Comparison of ENCODE assay signal across 12 cellular contexts in the genomic region with DNA sequence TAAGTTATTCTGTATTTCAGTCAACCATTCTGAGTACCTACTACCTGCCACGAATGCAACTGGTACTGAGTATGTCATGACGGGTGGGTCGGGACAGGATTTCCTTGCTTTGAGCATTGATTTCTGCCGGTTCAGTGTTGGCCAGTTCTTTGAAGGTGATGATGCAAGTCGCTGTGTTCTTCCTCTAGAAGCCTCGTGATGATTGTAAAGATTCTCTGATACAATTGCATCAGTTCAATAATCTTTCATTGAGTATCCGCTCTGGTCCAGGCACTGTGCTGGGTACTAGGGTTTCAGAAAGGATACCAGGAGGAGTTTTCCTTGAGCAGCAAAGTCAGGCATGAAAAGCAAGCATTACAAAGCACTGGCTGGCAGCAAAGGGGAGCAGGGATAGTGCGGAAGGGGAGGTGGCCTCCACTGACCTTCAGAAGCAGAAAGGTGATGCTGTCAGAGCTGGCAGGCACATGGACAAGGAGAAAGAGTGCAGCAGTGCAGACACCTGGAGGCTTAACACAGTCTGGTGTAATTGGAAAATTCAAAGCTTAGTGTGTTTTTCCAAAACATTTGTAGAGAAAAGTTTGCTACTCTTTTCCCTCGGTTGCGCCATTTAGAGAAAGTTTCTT.
DNase-seq lines count a peak whose midpoint lies in the region; ATAC-seq and FAIRE-seq lines count a peak whose summit lies in the region.
"Had no signal": no experiment of that assay in that cellular context is flagged by ENCODE, and none has a peak within 500 bp of the region (broad histone marks: within the 10 kb centered on the region; RNA-seq: fewer than 3 reads in every experiment).

No MANE protein-coding gene starts in this region.

- ATAC-seq in naive thymus-derived CD4-positive, alpha-beta T cell = no peak
- no peak for ATAC-seq in GM18873 (IDR thresholded peaks at IDR 0.05; ENCODE audit: low FRiP score, unreplicated experiment)

- peaks cover 79% of the 10 kb centered on the region for H3K36me3 Mint-ChIP-seq in activated CD4-positive, alpha-beta T cell treated with anti-CD3 and anti-CD28 coated beads, Interleukin-2, amount 10 ng/mL, durations not matched to agents 24 days and 14 days (ENCODE audit: low read depth)
- peaks cover 51% of the 10 kb centered on the region for H3K36me3 Mint-ChIP-seq in activated naive CD8-positive, alpha-beta T cell
- peaks cover 40 to 82% (median 72%) of the 10 kb centered on the region in 5 donors for H3K36me3 Mint-ChIP-seq in naive thymus-derived CD4-positive, alpha-beta T cell

- no peak overlapping the region for H3K4me3 ChIP-seq in naive thymus-derived CD4-positive, alpha-beta T cell (ENCODE audit: low read length)
- H3K4me3 ChIP-seq: adrenal gland, upper lobe of right lung had no signal

- H3K4me3 Mint-ChIP-seq in activated CD4-positive, alpha-beta T cell treated with anti-CD3 and anti-CD28 coated beads, Interleukin-2, amount 10 ng/mL, durations not matched to agents 24 days and 14 days = peak overlapping the region; percentile 50
- H3K4me3 Mint-ChIP-seq in activated naive CD8-positive, alpha-beta T cell = peak overlapping the region; percentile 54
- peak overlapping the region; percentile 50 to 73 (median 66) for H3K4me3 Mint-ChIP-seq in naive thymus-derived CD4-positive, alpha-beta T cell
- H3K4me3 Mint-ChIP-seq: CD14-positive monocyte had no signal

- peak; percentile 73 for DNase-seq in activated CD4-positive, alpha-beta T cell treated with anti-CD3 and anti-CD28 coated beads, Interleukin-2, amount 10 ng/mL, durations not matched to agents 24 days and 14 days
- DNase-seq in activated CD4-positive, alpha-beta T cell treated with anti-CD3 and anti-CD28 coated beads for 1 hour = no peak
- DNase-seq in GM19239 (ENCODE audit: insufficient read length, low spot score) = no peak
- peak in 3 of 9 donors; percentile 32 to 43 (median 40) for DNase-seq in naive thymus-derived CD4-positive, alpha-beta T cell
- no peak for DNase-seq in stimulated activated CD4-positive, alpha-beta T cell treated with anti-CD3 and anti-CD28 coated beads, Interleukin-4, amount 100 ng/mL, for 4 hours
- no peak for DNase-seq in stimulated activated CD8-positive, alpha-beta memory T cell treated with anti-CD3 and anti-CD28 coated beads, Interleukin-4, amount 100 ng/mL, for 48 hours
- DNase-seq: adrenal gland, upper lobe of right lung had no signal

- no peaks in the 10 kb centered on the region for H3K27me3 Mint-ChIP-seq in activated CD4-positive, alpha-beta T cell treated with anti-CD3 and anti-CD28 coated beads, Interleukin-2, amount 10 ng/mL, durations not matched to agents 24 days and 14 days
- H3K27me3 Mint-ChIP-seq in activated naive CD8-positive, alpha-beta T cell = no peaks in the 10 kb centered on the region
- no peaks in the 10 kb centered on the region for H3K27me3 Mint-ChIP-seq in naive thymus-derived CD4-positive, alpha-beta T cell

- POLR2A ChIA-PET in naive thymus-derived CD4-positive, alpha-beta T cell (lab: Charles Lee) = interaction anchor here (0.5 to 14.8 kb wide), 6 partner anchors 11 to 257 kb away, joined by 3 to 226 read pairs (median 4); no protein-coding TSS in a partner anchor

- FAIRE-seq in GM19239 (lab: Jason Lieb, UNC) = peak; percentile 54

- H3K36me3 ChIP-seq in naive thymus-derived CD4-positive, alpha-beta T cell (ENCODE audit: control insufficient read depth in 2 of 3, insufficient read depth in 3 of 3, low read length in 3 of 3) = peaks cover 5 to 49% (median 16%) of the 10 kb centered on the region in 3 experiments
- H3K36me3 ChIP-seq: adrenal gland had no signal

- H3K9me3 ChIP-seq in naive thymus-derived CD4-positive, alpha-beta T cell (ENCODE audit: control insufficient read depth in 2 of 3, low read length in 3 of 3) = peaks cover 0 to 4% (median 0%) of the 10 kb centered on the region in 3 experiments
- H3K9me3 ChIP-seq: upper lobe of right lung had no signal

- peak overlapping the region; percentile 67 for H3K27ac ChIP-seq in naive thymus-derived CD4-positive, alpha-beta T cell (ENCODE audit: low read depth, low read length)
- H3K27ac ChIP-seq: adrenal gland, RWPE1, upper lobe of right lung had no signal

- no peaks in the 10 kb centered on the region for H3K27me3 ChIP-seq in naive thymus-derived CD4-positive, alpha-beta T cell (ENCODE audit: control insufficient read depth in 2 of 2, insufficient read depth in 2 of 2, low read length in 2 of 2)
- H3K27me3 ChIP-seq: adrenal gland, upper lobe of right lung had no signal

- intact Hi-C loops in activated CD4-positive, alpha-beta T cell treated with anti-CD3 and anti-CD28 coated beads, Interleukin-2, amount 10 ng/mL, durations not matched to agents 24 days and 14 days (cut with micrococcal nuclease) = no loop called here
- intact Hi-C loops in naive thymus-derived CD4-positive, alpha-beta T cell (cut with micrococcal nuclease) = no loop called here

- peaks cover 63% of the 10 kb centered on the region for H3K4me1 Mint-ChIP-seq in activated CD4-positive, alpha-beta T cell treated with anti-CD3 and anti-CD28 coated beads, Interleukin-2, amount 10 ng/mL, durations not matched to agents 24 days and 14 days
- peaks cover 72% of the 10 kb centered on the region for H3K4me1 Mint-ChIP-seq in activated naive CD8-positive, alpha-beta T cell (ENCODE audit: low read depth)
- H3K4me1 Mint-ChIP-seq in naive thymus-derived CD4-positive, alpha-beta T cell = peaks cover 41 to 91% (median 74%) of the 10 kb centered on the region in 7 donors

- H3K9me3 Mint-ChIP-seq in activated CD4-positive, alpha-beta T cell treated with anti-CD3 and anti-CD28 coated beads, Interleukin-2, amount 10 ng/mL, durations not matched to agents 24 days and 14 days = peaks cover 1% of the 10 kb centered on the region
- H3K9me3 Mint-ChIP-seq in activated naive CD8-positive, alpha-beta T cell (ENCODE audit: low read depth) = peaks cover 9% of the 10 kb centered on the region
- H3K9me3 Mint-ChIP-seq in naive thymus-derived CD4-positive, alpha-beta T cell = peaks cover 5 to 26% (median 17%) of the 10 kb centered on the region in 11 donors

- CTCF ChIA-PET in naive thymus-derived CD4-positive, alpha-beta T cell (lab: Charles Lee) = interaction anchor here (1.1 to 2.3 kb wide), 3 partner anchors 11 to 74 kb away, joined by 4 to 7 read pairs (median 7); no protein-coding TSS in a partner anchor

- H3K27ac Mint-ChIP-seq in activated CD4-positive, alpha-beta T cell treated with anti-CD3 and anti-CD28 coated beads, Interleukin-2, amount 10 ng/mL, durations not matched to agents 24 days and 14 days = peak overlapping the region; percentile 95
- peak overlapping the region; percentile 97 for H3K27ac Mint-ChIP-seq in activated naive CD8-positive, alpha-beta T cell
- H3K27ac Mint-ChIP-seq in naive thymus-derived CD4-positive, alpha-beta T cell = peak overlapping the region; percentile 86 to 99 (median 96)

- H3K4me1 ChIP-seq in naive thymus-derived CD4-positive, alpha-beta T cell (ENCODE audit: control insufficient read depth in 2 of 2, insufficient read depth in 2 of 2, low read length in 2 of 2) = peaks cover 36 to 57% of the 10 kb centered on the region in 2 donors
